In genomic region chr3:101224739-101225138, GRCh38 we compare ENCODE assay signal across 14 cellular contexts.
DNase-seq lines count a peak whose midpoint lies in the region; ATAC-seq and TF ChIP-seq lines count a peak whose summit lies in the region.
"Had no signal": no experiment of that assay in that cellular context is flagged by ENCODE, and none has a peak within 500 bp of the region (broad histone marks: within the 10 kb centered on the region; RNA-seq: fewer than 3 reads in every experiment).

No MANE protein-coding gene starts in this region.

- H3K27me3 ChIP-seq in PC-9 (ENCODE audit: insufficient read depth, low read depth): no peaks in the 10 kb centered on the region
- H3K27me3 ChIP-seq in H9 (ENCODE audit: insufficient read depth, low read length): no peaks in the 10 kb centered on the region
- H3K27me3 ChIP-seq: BLaER1 treated with 17β-estradiol and CSF1 and Interleukin-3, amounts not matched to agents 10 nM and 100 nM had no signal

- no peak overlapping the region for H3K23ac ChIP-seq in H9 (ENCODE audit: insufficient read length, low read depth, low read length)

- H3K27ac Mint-ChIP-seq in H9: no peak overlapping the region; a peak in 1 of 7 replicates
- H3K27ac Mint-ChIP-seq: B cell; CD8-positive, alpha-beta T cell had no signal

- H3F3A ChIP-seq in PC-9 (ENCODE audit: insufficient read depth, low read depth): no peaks in the 10 kb centered on the region

- no peak overlapping the region for H2AK5ac ChIP-seq in H9 (ENCODE audit: insufficient read length, low read length)

- H2AFZ ChIP-seq in PC-9: peak overlapping the region; percentile 8; the same call in 1 of the 2 replicates
- no peak overlapping the region for H2AFZ ChIP-seq in H9 (ENCODE audit: low read length)

- H2BK120ac ChIP-seq in H9 (ENCODE audit: low read depth, low read length, poor library complexity, severe bottlenecking): no peak overlapping the region

- H3K27ac ChIP-seq in PC-9: no peak overlapping the region
- H3K27ac ChIP-seq in H9 (ENCODE audit: insufficient read length, low read depth, low read length): no peak overlapping the region
- H3K27ac ChIP-seq: BLaER1 treated with 17β-estradiol and CSF1 and Interleukin-3, amounts not matched to agents 10 nM and 100 nM had no signal

- no peak overlapping the region for H3K56ac ChIP-seq in H9 (ENCODE audit: insufficient read length, low read depth, low read length)

- no peaks in the 10 kb centered on the region; the same call in 1 of the 2 replicates for H3K9me3 ChIP-seq in PC-9 (ENCODE audit: insufficient read depth, low read depth)
- peaks cover 3% of the 10 kb centered on the region for H3K9me3 ChIP-seq in H9 (ENCODE audit: control insufficient read depth, low read depth, low read length)
- H3K9me3 ChIP-seq: HAP-1 had no signal

- no peak overlapping the region for H2BK12ac ChIP-seq in H9 (ENCODE audit: insufficient read length, low read depth, low read length)

- DNase-seq in left ventricle myocardium superior: no peak
- no peak for DNase-seq in cardiac septum (ENCODE audit: low spot score)
- DNase-seq in PC-9: no peak
- peak; percentile 28 for DNase-seq in left kidney (ENCODE audit: low read depth, low spot score)
- no peak for DNase-seq in H9
- no peak for DNase-seq in omental fat pad (ENCODE audit: low spot score)
- DNase-seq: Calu3; CD8-positive, alpha-beta T cell; DMS79 treated with DMSO at 0.1 percent for 48 hours; GF-D8 had no signal

- TF ChIP-seq CTCF in PC-9 (conservative IDR thresholded peaks at IDR 0.05) (no peak), H9 (conservative IDR thresholded peaks at IDR 0.05) (no peak), omental fat pad (IDR thresholded peaks at IDR 0.05) (no peak)

- no peak overlapping the region for H3K4me3 Mint-ChIP-seq in H9
- H3K4me3 Mint-ChIP-seq: B cell; CD8-positive, alpha-beta T cell had no signal

- no peak overlapping the region for H3K4ac ChIP-seq in H9 (ENCODE audit: low read depth, low read length)

- CTCF ChIA-PET in PC-9 (lab: Charles Lee): interaction anchor here (0.6 kb wide), 1 partner anchor 218 kb away, joined by 3 read pairs; no protein-coding TSS in a partner anchor

- H3K18ac ChIP-seq in H9 (ENCODE audit: insufficient read length, low read depth, low read length): no peak overlapping the region

- H3K36me3 Mint-ChIP-seq in H9 (ENCODE audit: insufficient read depth in 1 of 3, low read depth in 3 of 3): peaks cover 0 to 5% (median 2%) of the 10 kb centered on the region in 3 experiments; a peak in 2 of 7 replicates
- H3K36me3 Mint-ChIP-seq: CD8-positive, alpha-beta T cell had no signal

- peak; percentile 63 for ATAC-seq in left ventricle myocardium superior
- no peak for ATAC-seq in omental fat pad (ENCODE audit: low FRiP score)
- ATAC-seq in GM21786 (IDR thresholded peaks at IDR 0.05; ENCODE audit: unreplicated experiment): no peak
- ATAC-seq: CD8-positive, alpha-beta T cell had no signal

- WGBS in H9 (ENCODE audit: extremely low coverage, insufficient read length, low lambda C conversion rate): no CpG with 5 or more reads among the region's 4 CpGs

- no peak overlapping the region for H2BK20ac ChIP-seq in H9 (ENCODE audit: low read depth, low read length, poor library complexity, severe bottlenecking)

- no peak overlapping the region for H4K5ac ChIP-seq in H9 (ENCODE audit: insufficient read length, low read depth, low read length)

- H3K23me2 ChIP-seq in H9 (ENCODE audit: insufficient read length, low read depth, low read length, poor library complexity, severe bottlenecking): no peaks in the 10 kb centered on the region

- H2BK5ac ChIP-seq in H9 (ENCODE audit: insufficient read length, low read length): no peak overlapping the region

- H3K9ac ChIP-seq in H9 (ENCODE audit: extremely low read depth, insufficient read length, low read length): no peak overlapping the region
- H3K9ac ChIP-seq: BLaER1 treated with 17β-estradiol and CSF1 and Interleukin-3, amounts not matched to agents 10 nM and 100 nM had no signal

- no peak overlapping the region for H4K8ac ChIP-seq in H9 (replicated peaks; ENCODE audit: insufficient read length, low read depth, low read length)

- POLR2A ChIA-PET in PC-9 (lab: Charles Lee; ENCODE audit: unreplicated experiment): no interaction called here

- H4K20me1 ChIP-seq in PC-9 (ENCODE audit: insufficient read depth) (no peaks in the 10 kb centered on the region), H9 (ENCODE audit: control insufficient read depth, insufficient read depth, insufficient read length) (no peaks in the 10 kb centered on the region)
- H4K20me1 ChIP-seq: BLaER1 treated with 17β-estradiol and CSF1 and Interleukin-3, amounts not matched to agents 10 nM and 100 nM had no signal

- H3K9me3 Mint-ChIP-seq in H9: peaks cover 0 to 4% of the 10 kb centered on the region in 2 experiments; a peak in 3 of 5 replicates
- H3K9me3 Mint-ChIP-seq: CD8-positive, alpha-beta T cell had no signal

- H3K4me1 ChIP-seq in PC-9 (replicated peaks; ENCODE audit: insufficient read depth) (no peaks in the 10 kb centered on the region), H9 (ENCODE audit: insufficient read depth, low read length) (no peaks in the 10 kb centered on the region)
- H3K4me1 ChIP-seq: HAP-1 had no signal

- H3K4me1 Mint-ChIP-seq in H9: peaks cover 3 to 7% of the 10 kb centered on the region in 2 experiments; a peak in 2 of 4 replicates

- no peak overlapping the region for H4K91ac ChIP-seq in H9 (ENCODE audit: insufficient read length, low read depth, low read length)

- no peaks in the 10 kb centered on the region for H3K36me3 ChIP-seq in PC-9 (ENCODE audit: low read depth)
- H3K36me3 ChIP-seq: BLaER1 treated with 17β-estradiol and CSF1 and Interleukin-3, amounts not matched to agents 10 nM and 100 nM; HAP-1 had no signal

- H3K79me2 ChIP-seq in PC-9 (ENCODE audit: low read depth) (no peaks in the 10 kb centered on the region), H9 (ENCODE audit: insufficient read depth, low read length) (no peaks in the 10 kb centered on the region)

- no peak overlapping the region for H2BK15ac ChIP-seq in H9 (ENCODE audit: low read depth, low read length)

- H3K79me1 ChIP-seq in H9 (ENCODE audit: insufficient read depth, low read depth, low read length, poor library complexity, severe bottlenecking): no peaks in the 10 kb centered on the region

- no TSS peak for BruUV-seq in PC-9 (replicated peaks; lab: Mats Ljungman, UMichigan)

- no peak overlapping the region for H3K14ac ChIP-seq in H9 (ENCODE audit: insufficient read depth, low read length)

- intact Hi-C loops in left ventricle myocardium superior (cut with micrococcal nuclease): no loop called here
- intact Hi-C loops in cardiac septum (cut with DNase I): no loop called here
- intact Hi-C loops in PC-9 (cut with micrococcal nuclease; ENCODE audit: unreplicated experiment): no loop called here

- H3K9me2 ChIP-seq in PC-9 (ENCODE audit: insufficient read depth): no peaks in the 10 kb centered on the region

- H3K4me3 ChIP-seq in PC-9: no peak overlapping the region
- H3K4me3 ChIP-seq: BLaER1 treated with 17β-estradiol and CSF1 and Interleukin-3, amounts not matched to agents 10 nM and 100 nM; HAP-1 had no signal

- H3T11ph ChIP-seq in H9 (ENCODE audit: low read length): no peak overlapping the region

- H3K27me3 Mint-ChIP-seq in H9 (ENCODE audit: low read depth): no peaks in the 10 kb centered on the region; the same call in 1 of the 2 replicates
- H3K27me3 Mint-ChIP-seq: B cell had no signal

- H3K4me2 ChIP-seq in PC-9 (no peak overlapping the region), H9 (ENCODE audit: insufficient read depth, insufficient read length, low read length) (no peak overlapping the region)
- H3K4me2 ChIP-seq: BLaER1 treated with 17β-estradiol and CSF1 and Interleukin-3, amounts not matched to agents 10 nM and 100 nM had no signal
